13 cellular contexts compared by ENCODE assay signal in the genomic region with DNA sequence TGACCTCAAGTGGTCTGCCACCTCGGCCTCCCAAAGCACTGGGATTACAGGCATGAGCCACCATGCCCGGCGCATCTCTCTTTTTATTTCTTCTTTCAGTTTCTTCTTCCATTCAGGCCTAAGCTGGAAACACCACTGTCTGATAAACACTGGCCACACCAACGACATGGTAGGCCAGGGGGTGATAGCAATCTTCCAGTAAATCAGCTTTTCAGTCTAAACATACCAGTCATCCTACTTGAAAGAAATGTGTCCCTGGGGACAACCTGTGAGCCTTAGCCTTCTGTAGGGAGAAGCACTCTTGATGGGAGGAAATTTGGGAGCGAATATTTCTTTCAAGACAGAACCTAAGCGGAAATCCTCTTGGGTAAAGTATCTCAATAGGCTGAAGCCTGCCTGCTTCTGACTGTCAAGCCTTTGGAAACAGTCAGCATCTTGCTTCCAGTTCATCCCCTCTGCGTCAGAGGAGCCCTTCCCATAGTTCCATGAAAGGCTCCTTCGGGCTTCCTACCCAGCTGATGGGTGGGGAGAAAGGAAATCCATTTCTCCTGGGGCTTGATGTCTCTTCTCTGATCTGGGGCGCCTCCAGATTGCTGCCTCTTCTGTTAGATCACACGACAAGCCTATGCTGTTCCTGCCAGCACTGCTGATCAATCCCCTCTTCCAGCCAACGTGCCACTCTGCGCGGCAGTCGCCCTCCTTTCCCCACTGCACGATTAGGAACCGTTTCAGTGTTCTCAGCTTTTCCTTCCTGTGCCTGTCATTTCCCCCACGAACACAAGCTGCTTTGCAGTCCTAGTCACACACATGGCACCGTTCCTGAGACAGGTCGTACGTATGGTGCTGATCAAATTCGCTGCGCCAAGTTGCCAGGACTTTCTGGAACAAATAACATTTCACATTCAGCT. TPM values are rescaled to one million over a fixed set of nuclear protein-coding genes. Genes with fewer than 3 reads are reported as not detected.
A peak's percentile ranks its signal among the peaks of the same experiment; 100 is the strongest.
DNase-seq lines count a peak whose midpoint lies in the region; ATAC-seq and TF ChIP-seq lines count a peak whose summit lies in the region.
"Had no signal": no experiment of that assay in that cellular context is flagged by ENCODE, and none has a peak within 500 bp of the region (broad histone marks: within the 10 kb centered on the region; RNA-seq: fewer than 3 reads in every experiment).

No MANE protein-coding gene starts in this region.

- H3K27ac ChIP-seq in ACC112 (ENCODE audit: low read depth, low read length) (peak overlapping the region; percentile 15; the same call in 1 of the 2 replicates), ascending aorta (peak overlapping the region; percentile 82 to 84), parathyroid adenoma (peak overlapping the region; percentile 63)

- no peak overlapping the region for H3K27ac Mint-ChIP-seq in stimulated activated memory B cell treated with anti-CD40 and anti-IgM and Interleukin-4, amounts not matched to agents 10 μg/mL and 1 μg/mL and 100 μg/mL, for 72 hours
- H3K27ac Mint-ChIP-seq: natural killer cell treated with Interleukin-12 subunit alpha and Interleukin-12 subunit beta and Interleukin-15 and Interleukin-18, amount 100 ng/mL, for 72 hours had no signal

- intact Hi-C loops in ascending aorta (cut with DNase I), result loop anchor here (5.0 kb wide), 2 partner anchors 43 to 58 kb away; no protein-coding TSS in a partner anchor
- intact Hi-C loops in Right ventricle myocardium inferior (cut with DNase I), result no loop called here

- no peak overlapping the region for H3K9ac ChIP-seq in parathyroid adenoma

- H3K27me3 Mint-ChIP-seq in stimulated activated memory B cell treated with anti-CD40 and anti-IgM and Interleukin-4, amounts not matched to agents 10 μg/mL and 1 μg/mL and 100 μg/mL, for 72 hours, result peaks cover 13% of the 10 kb centered on the region

- H3K79me2 ChIP-seq in ACC112 (ENCODE audit: control insufficient read depth, insufficient read depth, low read length, unreplicated experiment) (no peaks in the 10 kb centered on the region), parathyroid adenoma (no peaks in the 10 kb centered on the region)

- TF ChIP-seq CTCF in ascending aorta (IDR thresholded peaks at IDR 0.05) (no peak), parathyroid adenoma (IDR thresholded peaks at IDR 0.05) (no peak)

- H2AFZ ChIP-seq in ACC112 (ENCODE audit: low read length, unreplicated experiment) (peak overlapping the region; percentile 43), parathyroid adenoma (no peak overlapping the region)

- DNase-seq in ascending aorta (ENCODE audit: low spot score in 2 of 2), result peak in 1 of 2 donors; percentile 83
- DNase-seq in Right ventricle myocardium inferior (ENCODE audit: missing footprints), result peak; percentile 72
- no peak for DNase-seq in activated naive CD4-positive, alpha-beta T cell (lab: John Stamatoyannopoulos, UW)
- DNase-seq: activated T-cell treated with anti-CD3 and anti-CD28 coated beads, Interleukin-2, amount 50 U/mL, for 4 hours; KBM-7; NCI-H2029 treated with DMSO at 0.1 percent for 48 hours had no signal

- no peaks in the 10 kb centered on the region for H3K36me3 Mint-ChIP-seq in stimulated activated memory B cell treated with anti-CD40 and anti-IgM and Interleukin-4, amounts not matched to agents 10 μg/mL and 1 μg/mL and 100 μg/mL, for 72 hours
- H3K36me3 Mint-ChIP-seq: natural killer cell treated with Interleukin-12 subunit alpha and Interleukin-12 subunit beta and Interleukin-15 and Interleukin-18, amount 100 ng/mL, for 72 hours had no signal

- H3K36me3 ChIP-seq in ACC112 (ENCODE audit: insufficient read depth, low read length) (no peaks in the 10 kb centered on the region), ascending aorta (no peaks in the 10 kb centered on the region), parathyroid adenoma (ENCODE audit: control insufficient read depth, insufficient read depth, low read length) (no peaks in the 10 kb centered on the region)

- H3K4me3 ChIP-seq in ACC112 (ENCODE audit: low read depth, low read length) (no peak overlapping the region), ascending aorta (peak overlapping the region in 1 of 2 donors; percentile 44), parathyroid adenoma (ENCODE audit: low read depth, low read length) (no peak overlapping the region)
- H3K4me3 ChIP-seq: A549 had no signal

- H3K9me3 ChIP-seq in ascending aorta (no peaks in the 10 kb centered on the region), parathyroid adenoma (ENCODE audit: control insufficient read depth, low read length) (no peaks in the 10 kb centered on the region)
- H3K9me3 ChIP-seq: A549 had no signal

- no peak overlapping the region for H3K4me3 Mint-ChIP-seq in stimulated activated memory B cell treated with anti-CD40 and anti-IgM and Interleukin-4, amounts not matched to agents 10 μg/mL and 1 μg/mL and 100 μg/mL, for 72 hours
- H3K4me3 Mint-ChIP-seq: activated T-cell treated with anti-CD3 and anti-CD28 coated beads, Interleukin-2, amount 50 U/mL, for 4 hours; natural killer cell treated with Interleukin-12 subunit alpha and Interleukin-12 subunit beta and Interleukin-15 and Interleukin-18, amount 100 ng/mL, for 72 hours had no signal

- no peaks in the 10 kb centered on the region for H3K4me1 Mint-ChIP-seq in stimulated activated memory B cell treated with anti-CD40 and anti-IgM and Interleukin-4, amounts not matched to agents 10 μg/mL and 1 μg/mL and 100 μg/mL, for 72 hours

- ATAC-seq in Right ventricle myocardium inferior (peak; percentile 73), HG03432 (IDR thresholded peaks at IDR 0.05; ENCODE audit: unreplicated experiment) (no peak), HG03378 (IDR thresholded peaks at IDR 0.05; ENCODE audit: unreplicated experiment) (no peak)
- no peak for ATAC-seq in stimulated activated memory B cell treated with anti-CD40 and anti-IgM and Interleukin-4, amounts not matched to agents 10 μg/mL and 1 μg/mL and 100 μg/mL, for 72 hours
- ATAC-seq: activated T-cell treated with anti-CD3 and anti-CD28 coated beads, Interleukin-2, amount 50 U/mL, for 4 hours; natural killer cell treated with Interleukin-12 subunit alpha and Interleukin-12 subunit beta and Interleukin-15 and Interleukin-18, amount 100 ng/mL, for 72 hours had no signal

- H3K27me3 ChIP-seq in ACC112 (ENCODE audit: insufficient read depth, low read length), result no peaks in the 10 kb centered on the region
- no peaks in the 10 kb centered on the region for H3K27me3 ChIP-seq in ascending aorta
- no peaks in the 10 kb centered on the region for H3K27me3 ChIP-seq in parathyroid adenoma (ENCODE audit: control insufficient read depth, insufficient read depth, low read length)

- H3K9me3 Mint-ChIP-seq in stimulated activated memory B cell treated with anti-CD40 and anti-IgM and Interleukin-4, amounts not matched to agents 10 μg/mL and 1 μg/mL and 100 μg/mL, for 72 hours, result no peaks in the 10 kb centered on the region
- H3K9me3 Mint-ChIP-seq: activated T-cell treated with anti-CD3 and anti-CD28 coated beads, Interleukin-2, amount 50 U/mL, for 4 hours; natural killer cell treated with Interleukin-12 subunit alpha and Interleukin-12 subunit beta and Interleukin-15 and Interleukin-18, amount 100 ng/mL, for 72 hours had no signal

- H3K4me2 ChIP-seq in parathyroid adenoma (ENCODE audit: low read length), result no peak overlapping the region
- H3K4me2 ChIP-seq: A549 had no signal

- H3K4me1 ChIP-seq in ACC112 (ENCODE audit: control insufficient read depth, insufficient read depth, low read length, unreplicated experiment) (peaks cover 26% of the 10 kb centered on the region), ascending aorta (peaks cover 4 to 32% of the 10 kb centered on the region in 2 donors), parathyroid adenoma (no peaks in the 10 kb centered on the region)

RNA-seq across cellular contexts. Expression of a gene that starts 49.5 kb away (rescaled TPM):
- total RNA-seq in ascending aorta, result 0.53 TPM
- 19.4 TPM for total RNA-seq in Right ventricle myocardium inferior

Comparison
In these comparisons a context has a peak if more than half of its experiments do, and no peak if none do; other contexts are left out.
1. H3K27ac ChIP-seq: peak in every context shown above with its lines; median percentile 83 in ascending aorta; 63 in parathyroid adenoma; 15 in ACC112.
2. RNA of a gene that starts 49.5 kb away (total RNA-seq): 19.4 TPM in Right ventricle myocardium inferior (single experiment); 0.53 TPM in ascending aorta (single experiment); every median in the first group is over 10 times any median in the second.